8 cellular contexts compared by ENCODE assay signal in genomic region chr3:196741401-196741761, GRCh38. TPM values are rescaled to one million over a fixed set of nuclear protein-coding genes. Genes with fewer than 3 reads are reported as not detected.
A peak's percentile ranks its signal among the peaks of the same experiment; 100 is the strongest.
DNase-seq lines count a peak whose midpoint lies in the region; ATAC-seq, FAIRE-seq and TF ChIP-seq lines count a peak whose summit lies in the region.

No MANE protein-coding gene starts in this region.

- peak overlapping the region; percentile 80 for H3K27ac ChIP-seq in SK-N-MC

- no peaks in the 10 kb centered on the region for H3K27me3 ChIP-seq in skeletal muscle satellite cell (ENCODE audit: control insufficient read depth, insufficient read depth, low read length)

- no peak for TF ChIP-seq CTCF in foreskin fibroblast (IDR thresholded peaks at IDR 0.05; ENCODE audit: low read depth, low read length)

- H3K4me2 ChIP-seq in skeletal muscle satellite cell (ENCODE audit: low read length) = peak overlapping the region; percentile 83

- H3K9ac ChIP-seq in SK-N-MC (ENCODE audit: insufficient read length) = peak overlapping the region; percentile 88
- peak overlapping the region; percentile 100 for H3K9ac ChIP-seq in skeletal muscle satellite cell (ENCODE audit: low read depth, low read length)

- H3K9me3 ChIP-seq in SK-N-MC (ENCODE audit: low read depth, low read length) (peaks cover 7% of the 10 kb centered on the region; the same call in 1 of the 2 replicates), skeletal muscle satellite cell (replicated peaks; ENCODE audit: low read length) (no peaks in the 10 kb centered on the region)

- H3K36me3 ChIP-seq in SK-N-MC (ENCODE audit: insufficient read depth, low read length) (peaks cover 25% of the 10 kb centered on the region), skeletal muscle satellite cell (ENCODE audit: insufficient read depth, low read length) (peaks cover 4% of the 10 kb centered on the region)

- ATAC-seq in GM21381 (IDR thresholded peaks at IDR 0.05; ENCODE audit: unreplicated experiment) (no peak), HG02642 (IDR thresholded peaks at IDR 0.05; ENCODE audit: poor library complexity, unreplicated experiment) (no peak)

- peaks cover 9% of the 10 kb centered on the region for H3K4me1 ChIP-seq in skeletal muscle satellite cell (ENCODE audit: control insufficient read depth, insufficient read depth, low read length)

- DNase-seq in GM19239 (ENCODE audit: insufficient read length, low spot score) (no peak), SK-N-MC (ENCODE audit: low read depth, low spot score) (no peak), foreskin fibroblast (no peak), OCI-M1 (lab: John Stamatoyannopoulos, UW) (no peak), GF-D8 (lab: John Stamatoyannopoulos, UW) (no peak)

- peak overlapping the region; percentile 88 for H3K4me3 ChIP-seq in SK-N-MC
- peak overlapping the region; percentile 92 to 97 for H3K4me3 ChIP-seq in foreskin fibroblast (ENCODE audit: low read depth in 1 of 2, low read length in 2 of 2)
- peak overlapping the region; percentile 97 for H3K4me3 ChIP-seq in skeletal muscle satellite cell (ENCODE audit: low read length)

- peak; percentile 90 for FAIRE-seq in GM19239 (lab: Jason Lieb, UNC)

RNA-seq across cellular contexts. Expression of gene PAK2, which starts 1.7 kb away (rescaled TPM):
- 35.6 and 42.3 TPM in 2 replicates for total RNA-seq in skeletal muscle satellite cell (2012; rRNA removed)

RNA-seq across cellular contexts. Expression of gene PIGX, which starts 29.2 kb away (rescaled TPM):
- total RNA-seq in skeletal muscle satellite cell (2012; rRNA removed) = 23.6 and 24.9 TPM in 2 replicates

RNA-seq across cellular contexts. Expression of gene CEP19, which starts 29.3 kb away (rescaled TPM):
- 2.3 and 2.8 TPM in 2 replicates for total RNA-seq in skeletal muscle satellite cell (2012; rRNA removed)
